ENCODE assay signal across 8 cellular contexts in genomic region chr3:181176610-181177009, GRCh38.
DNase-seq lines count a peak whose midpoint lies in the region; ATAC-seq and TF ChIP-seq lines count a peak whose summit lies in the region.

No MANE protein-coding gene starts in this region.

- H3K36me3 ChIP-seq in right lobe of liver: no peaks in the 10 kb centered on the region

- ATAC-seq in right lobe of liver (peak; percentile 66 to 86 (median 82)), HG03025 (IDR thresholded peaks at IDR 0.05; ENCODE audit: low FRiP score, unreplicated experiment) (no peak)
- ATAC-seq in stimulated activated naive CD8-positive, alpha-beta T cell treated with anti-CD3 and anti-CD28 coated beads, Interleukin-15, amount 100 ng/mL, for 72 hours: no peak

- H3K9me3 ChIP-seq in right lobe of liver: no peaks in the 10 kb centered on the region

- H3K4me1 Mint-ChIP-seq in stimulated activated naive CD8-positive, alpha-beta T cell treated with anti-CD3 and anti-CD28 coated beads, Interleukin-15, amount 100 ng/mL, for 72 hours: no peaks in the 10 kb centered on the region

- H3K27me3 Mint-ChIP-seq in stimulated activated naive CD8-positive, alpha-beta T cell treated with anti-CD3 and anti-CD28 coated beads, Interleukin-15, amount 100 ng/mL, for 72 hours: no peaks in the 10 kb centered on the region

- H3K9me3 Mint-ChIP-seq in stimulated activated naive CD8-positive, alpha-beta T cell treated with anti-CD3 and anti-CD28 coated beads, Interleukin-15, amount 100 ng/mL, for 72 hours: no peaks in the 10 kb centered on the region

- no peak overlapping the region for H3K27ac ChIP-seq in right lobe of liver

- no peak for TF ChIP-seq POLR2A in right lobe of liver (IDR thresholded peaks at IDR 0.05)

- peak; percentile 15 for DNase-seq in 8988T
- DNase-seq in GM13977 (ENCODE audit: low spot score): no peak
- DNase-seq in LNCaP clone FGC (ENCODE audit: low read depth): peak; percentile 18
- peak; percentile 82 for DNase-seq in RPMI8226
- peak; percentile 43 for DNase-seq in cerebellar cortex (ENCODE audit: low spot score)
- peak; percentile 61 to 70 (median 65) for DNase-seq in right lobe of liver
- peak; percentile 28 to 29 for DNase-seq in stimulated activated naive CD8-positive, alpha-beta T cell treated with anti-CD3 and anti-CD28 coated beads, Interleukin-15, amount 100 ng/mL, for 72 hours

- peak; percentile 45 for TF ChIP-seq CTCF in GM13977 (IDR thresholded peaks at IDR 0.05; ENCODE audit: extremely low read depth, insufficient read depth, missing control alignments)
- peak; percentile 85 for TF ChIP-seq CTCF in LNCaP clone FGC (IDR thresholded peaks at IDR 0.05; ENCODE audit: control insufficient read depth, extremely low read depth, insufficient read depth)
- TF ChIP-seq CTCF in right lobe of liver (IDR thresholded peaks at IDR 0.05): peak; percentile 63 to 74 (median 68)

- in situ Hi-C loops in GM13977 (cut with MboI; ENCODE audit: low pct_unique_long_range_greater_than_20kb, low sequenced_read_pairs, unreplicated experiment): no loop called here

- H3K4me3 ChIP-seq in LNCaP clone FGC (ENCODE audit: low read depth, low read length): no peak overlapping the region
- no peak overlapping the region for H3K4me3 ChIP-seq in right lobe of liver

- H3K4me3 Mint-ChIP-seq in stimulated activated naive CD8-positive, alpha-beta T cell treated with anti-CD3 and anti-CD28 coated beads, Interleukin-15, amount 100 ng/mL, for 72 hours: no peak overlapping the region

- intact Hi-C loops in right lobe of liver (cut with DNase I): no loop called here

- no peak overlapping the region for H3K27ac Mint-ChIP-seq in stimulated activated naive CD8-positive, alpha-beta T cell treated with anti-CD3 and anti-CD28 coated beads, Interleukin-15, amount 100 ng/mL, for 72 hours

- WGBS in right lobe of liver (ENCODE audit: insufficient coverage, low coverage, low lambda C conversion rate, missing lambda C conversion rate): 2% methylated on average over 6 of the region's 6 CpGs

- H3K27me3 ChIP-seq in right lobe of liver: no peaks in the 10 kb centered on the region

- no peaks in the 10 kb centered on the region for H3K4me1 ChIP-seq in right lobe of liver

Comparison
In these comparisons a context has a peak if more than half of its experiments do, and no peak if none do; other contexts are left out.
1. ATAC-seq: peak in right lobe of liver (4 of 4); none in stimulated activated naive CD8-positive, alpha-beta T cell treated with anti-CD3 and anti-CD28 coated beads, Interleukin-15, amount 100 ng/mL, for 72 hours (single experiment) and HG03025 (single experiment).
2. Peak in every context shown above with its lines, with median percentiles within 50 percentile points of each other: CTCF ChIP-seq.